Comparison of ENCODE assay signal across 1 cellular context in the genomic region with DNA sequence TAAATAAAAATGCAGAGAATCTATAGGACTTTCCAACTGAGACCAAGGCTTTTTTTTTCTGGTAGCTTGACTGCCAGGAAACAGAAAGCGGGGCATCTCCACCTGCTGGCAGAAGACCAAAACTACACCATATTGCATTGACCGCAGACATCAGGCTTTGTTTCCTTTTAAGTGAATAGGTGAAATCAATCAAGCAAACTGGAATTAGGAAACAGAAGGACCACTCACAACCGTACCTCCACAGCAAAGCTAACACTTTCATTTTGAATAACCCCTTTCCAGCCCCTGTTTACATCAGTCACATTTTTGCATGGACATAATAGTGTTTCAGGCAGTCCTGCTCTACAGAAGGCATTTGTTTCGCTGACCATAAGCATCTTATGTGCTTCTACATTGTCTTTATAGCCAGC.
TF ChIP-seq lines count a peak whose summit lies in the region.

No MANE protein-coding gene starts in this region.

TF ChIP-seq in GM12878, 131 proteins besides CTCF, POLR2A, EP300 and RAD21 (continued from another document and continues in another):
- TF ChIP-seq, protein P1, sequence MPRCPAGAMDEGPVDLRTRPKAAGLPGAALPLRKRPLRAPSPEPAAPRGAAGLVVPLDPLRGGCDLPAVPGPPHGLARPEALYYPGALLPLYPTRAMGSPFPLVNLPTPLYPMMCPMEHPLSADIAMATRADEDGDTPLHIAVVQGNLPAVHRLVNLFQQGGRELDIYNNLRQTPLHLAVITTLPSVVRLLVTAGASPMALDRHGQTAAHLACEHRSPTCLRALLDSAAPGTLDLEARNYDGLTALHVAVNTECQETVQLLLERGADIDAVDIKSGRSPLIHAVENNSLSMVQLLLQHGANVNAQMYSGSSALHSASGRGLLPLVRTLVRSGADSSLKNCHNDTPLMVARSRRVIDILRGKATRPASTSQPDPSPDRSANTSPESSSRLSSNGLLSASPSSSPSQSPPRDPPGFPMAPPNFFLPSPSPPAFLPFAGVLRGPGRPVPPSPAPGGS (IDR thresholded peaks at IDR 0.05; ENCODE audit: borderline replicate concordance, insufficient read depth, low read depth, low read length, poor library complexity, severe bottlenecking): no peak
- TF ChIP-seq JUND (IDR thresholded peaks at IDR 0.05; ENCODE audit: low read depth, low read length) (no peak), JUNB (IDR thresholded peaks at IDR 0.05) (peak; percentile 62), ZSCAN29 (IDR thresholded peaks at IDR 0.05) (no peak), TARDBP (IDR thresholded peaks at IDR 0.05; ENCODE audit: borderline replicate concordance) (no peak), SMC3 (IDR thresholded peaks at IDR 0.05; ENCODE audit: borderline replicate concordance, low read length) (peak; percentile 93), RUNX3 (IDR thresholded peaks at IDR 0.05; ENCODE audit: low read length) (peak; percentile 90), RAD51 (IDR thresholded peaks at IDR 0.05) (no peak), NRF1 (conservative IDR thresholded peaks at IDR 0.05; ENCODE audit: low read depth, low read length) (no peak), SREBF2 (IDR thresholded peaks at IDR 0.05; ENCODE audit: low read length) (no peak), STAT3 (IDR thresholded peaks at IDR 0.05; ENCODE audit: low read depth, low read length) (no peak), CREB1 (IDR thresholded peaks at IDR 0.05; ENCODE audit: low read depth) (0 out of 2 replicates have a peak, but pooled peaks have one; percentile 13), ASH2L (IDR thresholded peaks at IDR 0.05; ENCODE audit: borderline replicate concordance, low read depth) (no peak), YY1 (IDR thresholded peaks at IDR 0.05; ENCODE audit: low read depth, low read length) (peak; percentile 72), SMAD1 (IDR thresholded peaks at IDR 0.05; ENCODE audit: low read depth, partially characterized antibody) (no peak), SIX5 (IDR thresholded peaks at IDR 0.05; ENCODE audit: low read depth, low read length, severe bottlenecking) (no peak), FOS (IDR thresholded peaks at IDR 0.05; ENCODE audit: borderline replicate concordance, extremely low read depth, insufficient read length) (no peak), TBL1XR1 (IDR thresholded peaks at IDR 0.05; ENCODE audit: low read depth, low read length) (no peak), TAF1 (IDR thresholded peaks at IDR 0.05; ENCODE audit: borderline replicate concordance, low read depth, low read length) (no peak)
- TF ChIP-seq, protein P2, sequence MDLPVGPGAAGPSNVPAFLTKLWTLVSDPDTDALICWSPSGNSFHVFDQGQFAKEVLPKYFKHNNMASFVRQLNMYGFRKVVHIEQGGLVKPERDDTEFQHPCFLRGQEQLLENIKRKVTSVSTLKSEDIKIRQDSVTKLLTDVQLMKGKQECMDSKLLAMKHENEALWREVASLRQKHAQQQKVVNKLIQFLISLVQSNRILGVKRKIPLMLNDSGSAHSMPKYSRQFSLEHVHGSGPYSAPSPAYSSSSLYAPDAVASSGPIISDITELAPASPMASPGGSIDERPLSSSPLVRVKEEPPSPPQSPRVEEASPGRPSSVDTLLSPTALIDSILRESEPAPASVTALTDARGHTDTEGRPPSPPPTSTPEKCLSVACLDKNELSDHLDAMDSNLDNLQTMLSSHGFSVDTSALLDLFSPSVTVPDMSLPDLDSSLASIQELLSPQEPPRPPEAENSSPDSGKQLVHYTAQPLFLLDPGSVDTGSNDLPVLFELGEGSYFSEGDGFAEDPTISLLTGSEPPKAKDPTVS (IDR thresholded peaks at IDR 0.05; ENCODE audit: low read depth, low read length): no peak
- TF ChIP-seq, protein P3, sequence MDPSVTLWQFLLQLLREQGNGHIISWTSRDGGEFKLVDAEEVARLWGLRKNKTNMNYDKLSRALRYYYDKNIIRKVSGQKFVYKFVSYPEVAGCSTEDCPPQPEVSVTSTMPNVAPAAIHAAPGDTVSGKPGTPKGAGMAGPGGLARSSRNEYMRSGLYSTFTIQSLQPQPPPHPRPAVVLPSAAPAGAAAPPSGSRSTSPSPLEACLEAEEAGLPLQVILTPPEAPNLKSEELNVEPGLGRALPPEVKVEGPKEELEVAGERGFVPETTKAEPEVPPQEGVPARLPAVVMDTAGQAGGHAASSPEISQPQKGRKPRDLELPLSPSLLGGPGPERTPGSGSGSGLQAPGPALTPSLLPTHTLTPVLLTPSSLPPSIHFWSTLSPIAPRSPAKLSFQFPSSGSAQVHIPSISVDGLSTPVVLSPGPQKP (IDR thresholded peaks at IDR 0.05; ENCODE audit: low read depth, low read length): no peak
- TF ChIP-seq, protein P4, sequence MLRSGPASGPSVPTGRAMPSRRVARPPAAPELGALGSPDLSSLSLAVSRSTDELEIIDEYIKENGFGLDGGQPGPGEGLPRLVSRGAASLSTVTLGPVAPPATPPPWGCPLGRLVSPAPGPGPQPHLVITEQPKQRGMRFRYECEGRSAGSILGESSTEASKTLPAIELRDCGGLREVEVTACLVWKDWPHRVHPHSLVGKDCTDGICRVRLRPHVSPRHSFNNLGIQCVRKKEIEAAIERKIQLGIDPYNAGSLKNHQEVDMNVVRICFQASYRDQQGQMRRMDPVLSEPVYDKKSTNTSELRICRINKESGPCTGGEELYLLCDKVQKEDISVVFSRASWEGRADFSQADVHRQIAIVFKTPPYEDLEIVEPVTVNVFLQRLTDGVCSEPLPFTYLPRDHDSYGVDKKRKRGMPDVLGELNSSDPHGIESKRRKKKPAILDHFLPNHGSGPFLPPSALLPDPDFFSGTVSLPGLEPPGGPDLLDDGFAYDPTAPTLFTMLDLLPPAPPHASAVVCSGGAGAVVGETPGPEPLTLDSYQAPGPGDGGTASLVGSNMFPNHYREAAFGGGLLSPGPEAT (IDR thresholded peaks at IDR 0.05; ENCODE audit: low read depth): no peak
- TF ChIP-seq, protein P5, sequence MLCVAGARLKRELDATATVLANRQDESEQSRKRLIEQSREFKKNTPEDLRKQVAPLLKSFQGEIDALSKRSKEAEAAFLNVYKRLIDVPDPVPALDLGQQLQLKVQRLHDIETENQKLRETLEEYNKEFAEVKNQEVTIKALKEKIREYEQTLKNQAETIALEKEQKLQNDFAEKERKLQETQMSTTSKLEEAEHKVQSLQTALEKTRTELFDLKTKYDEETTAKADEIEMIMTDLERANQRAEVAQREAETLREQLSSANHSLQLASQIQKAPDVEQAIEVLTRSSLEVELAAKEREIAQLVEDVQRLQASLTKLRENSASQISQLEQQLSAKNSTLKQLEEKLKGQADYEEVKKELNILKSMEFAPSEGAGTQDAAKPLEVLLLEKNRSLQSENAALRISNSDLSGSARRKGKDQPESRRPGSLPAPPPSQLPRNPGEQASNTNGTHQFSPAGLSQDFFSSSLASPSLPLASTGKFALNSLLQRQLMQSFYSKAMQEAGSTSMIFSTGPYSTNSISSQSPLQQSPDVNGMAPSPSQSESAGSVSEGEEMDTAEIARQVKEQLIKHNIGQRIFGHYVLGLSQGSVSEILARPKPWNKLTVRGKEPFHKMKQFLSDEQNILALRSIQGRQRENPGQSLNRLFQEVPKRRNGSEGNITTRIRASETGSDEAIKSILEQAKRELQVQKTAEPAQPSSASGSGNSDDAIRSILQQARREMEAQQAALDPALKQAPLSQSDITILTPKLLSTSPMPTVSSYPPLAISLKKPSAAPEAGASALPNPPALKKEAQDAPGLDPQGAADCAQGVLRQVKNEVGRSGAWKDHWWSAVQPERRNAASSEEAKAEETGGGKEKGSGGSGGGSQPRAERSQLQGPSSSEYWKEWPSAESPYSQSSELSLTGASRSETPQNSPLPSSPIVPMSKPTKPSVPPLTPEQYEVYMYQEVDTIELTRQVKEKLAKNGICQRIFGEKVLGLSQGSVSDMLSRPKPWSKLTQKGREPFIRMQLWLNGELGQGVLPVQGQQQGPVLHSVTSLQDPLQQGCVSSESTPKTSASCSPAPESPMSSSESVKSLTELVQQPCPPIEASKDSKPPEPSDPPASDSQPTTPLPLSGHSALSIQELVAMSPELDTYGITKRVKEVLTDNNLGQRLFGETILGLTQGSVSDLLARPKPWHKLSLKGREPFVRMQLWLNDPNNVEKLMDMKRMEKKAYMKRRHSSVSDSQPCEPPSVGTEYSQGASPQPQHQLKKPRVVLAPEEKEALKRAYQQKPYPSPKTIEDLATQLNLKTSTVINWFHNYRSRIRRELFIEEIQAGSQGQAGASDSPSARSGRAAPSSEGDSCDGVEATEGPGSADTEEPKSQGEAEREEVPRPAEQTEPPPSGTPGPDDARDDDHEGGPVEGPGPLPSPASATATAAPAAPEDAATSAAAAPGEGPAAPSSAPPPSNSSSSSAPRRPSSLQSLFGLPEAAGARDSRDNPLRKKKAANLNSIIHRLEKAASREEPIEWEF (IDR thresholded peaks at IDR 0.05; ENCODE audit: insufficient replicate concordance, low read depth, low read length): no peak
- TF ChIP-seq, protein P6, sequence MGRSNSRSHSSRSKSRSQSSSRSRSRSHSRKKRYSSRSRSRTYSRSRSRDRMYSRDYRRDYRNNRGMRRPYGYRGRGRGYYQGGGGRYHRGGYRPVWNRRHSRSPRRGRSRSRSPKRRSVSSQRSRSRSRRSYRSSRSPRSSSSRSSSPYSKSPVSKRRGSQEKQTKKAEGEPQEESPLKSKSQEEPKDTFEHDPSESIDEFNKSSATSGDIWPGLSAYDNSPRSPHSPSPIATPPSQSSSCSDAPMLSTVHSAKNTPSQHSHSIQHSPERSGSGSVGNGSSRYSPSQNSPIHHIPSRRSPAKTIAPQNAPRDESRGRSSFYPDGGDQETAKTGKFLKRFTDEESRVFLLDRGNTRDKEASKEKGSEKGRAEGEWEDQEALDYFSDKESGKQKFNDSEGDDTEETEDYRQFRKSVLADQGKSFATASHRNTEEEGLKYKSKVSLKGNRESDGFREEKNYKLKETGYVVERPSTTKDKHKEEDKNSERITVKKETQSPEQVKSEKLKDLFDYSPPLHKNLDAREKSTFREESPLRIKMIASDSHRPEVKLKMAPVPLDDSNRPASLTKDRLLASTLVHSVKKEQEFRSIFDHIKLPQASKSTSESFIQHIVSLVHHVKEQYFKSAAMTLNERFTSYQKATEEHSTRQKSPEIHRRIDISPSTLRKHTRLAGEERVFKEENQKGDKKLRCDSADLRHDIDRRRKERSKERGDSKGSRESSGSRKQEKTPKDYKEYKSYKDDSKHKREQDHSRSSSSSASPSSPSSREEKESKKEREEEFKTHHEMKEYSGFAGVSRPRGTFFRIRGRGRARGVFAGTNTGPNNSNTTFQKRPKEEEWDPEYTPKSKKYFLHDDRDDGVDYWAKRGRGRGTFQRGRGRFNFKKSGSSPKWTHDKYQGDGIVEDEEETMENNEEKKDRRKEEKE (IDR thresholded peaks at IDR 0.05): no peak
- TF ChIP-seq, protein P7, sequence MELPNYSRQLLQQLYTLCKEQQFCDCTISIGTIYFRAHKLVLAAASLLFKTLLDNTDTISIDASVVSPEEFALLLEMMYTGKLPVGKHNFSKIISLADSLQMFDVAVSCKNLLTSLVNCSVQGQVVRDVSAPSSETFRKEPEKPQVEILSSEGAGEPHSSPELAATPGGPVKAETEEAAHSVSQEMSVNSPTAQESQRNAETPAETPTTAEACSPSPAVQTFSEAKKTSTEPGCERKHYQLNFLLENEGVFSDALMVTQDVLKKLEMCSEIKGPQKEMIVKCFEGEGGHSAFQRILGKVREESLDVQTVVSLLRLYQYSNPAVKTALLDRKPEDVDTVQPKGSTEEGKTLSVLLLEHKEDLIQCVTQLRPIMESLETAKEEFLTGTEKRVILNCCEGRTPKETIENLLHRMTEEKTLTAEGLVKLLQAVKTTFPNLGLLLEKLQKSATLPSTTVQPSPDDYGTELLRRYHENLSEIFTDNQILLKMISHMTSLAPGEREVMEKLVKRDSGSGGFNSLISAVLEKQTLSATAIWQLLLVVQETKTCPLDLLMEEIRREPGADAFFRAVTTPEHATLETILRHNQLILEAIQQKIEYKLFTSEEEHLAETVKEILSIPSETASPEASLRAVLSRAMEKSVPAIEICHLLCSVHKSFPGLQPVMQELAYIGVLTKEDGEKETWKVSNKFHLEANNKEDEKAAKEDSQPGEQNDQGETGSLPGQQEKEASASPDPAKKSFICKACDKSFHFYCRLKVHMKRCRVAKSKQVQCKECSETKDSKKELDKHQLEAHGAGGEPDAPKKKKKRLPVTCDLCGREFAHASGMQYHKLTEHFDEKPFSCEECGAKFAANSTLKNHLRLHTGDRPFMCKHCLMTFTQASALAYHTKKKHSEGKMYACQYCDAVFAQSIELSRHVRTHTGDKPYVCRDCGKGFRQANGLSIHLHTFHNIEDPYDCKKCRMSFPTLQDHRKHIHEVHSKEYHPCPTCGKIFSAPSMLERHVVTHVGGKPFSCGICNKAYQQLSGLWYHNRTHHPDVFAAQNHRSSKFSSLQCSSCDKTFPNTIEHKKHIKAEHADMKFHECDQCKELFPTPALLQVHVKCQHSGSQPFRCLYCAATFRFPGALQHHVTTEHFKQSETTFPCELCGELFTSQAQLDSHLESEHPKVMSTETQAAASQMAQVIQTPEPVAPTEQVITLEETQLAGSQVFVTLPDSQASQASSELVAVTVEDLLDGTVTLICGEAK (IDR thresholded peaks at IDR 0.05; ENCODE audit: borderline replicate concordance): no peak
- TF ChIP-seq, protein P8, sequence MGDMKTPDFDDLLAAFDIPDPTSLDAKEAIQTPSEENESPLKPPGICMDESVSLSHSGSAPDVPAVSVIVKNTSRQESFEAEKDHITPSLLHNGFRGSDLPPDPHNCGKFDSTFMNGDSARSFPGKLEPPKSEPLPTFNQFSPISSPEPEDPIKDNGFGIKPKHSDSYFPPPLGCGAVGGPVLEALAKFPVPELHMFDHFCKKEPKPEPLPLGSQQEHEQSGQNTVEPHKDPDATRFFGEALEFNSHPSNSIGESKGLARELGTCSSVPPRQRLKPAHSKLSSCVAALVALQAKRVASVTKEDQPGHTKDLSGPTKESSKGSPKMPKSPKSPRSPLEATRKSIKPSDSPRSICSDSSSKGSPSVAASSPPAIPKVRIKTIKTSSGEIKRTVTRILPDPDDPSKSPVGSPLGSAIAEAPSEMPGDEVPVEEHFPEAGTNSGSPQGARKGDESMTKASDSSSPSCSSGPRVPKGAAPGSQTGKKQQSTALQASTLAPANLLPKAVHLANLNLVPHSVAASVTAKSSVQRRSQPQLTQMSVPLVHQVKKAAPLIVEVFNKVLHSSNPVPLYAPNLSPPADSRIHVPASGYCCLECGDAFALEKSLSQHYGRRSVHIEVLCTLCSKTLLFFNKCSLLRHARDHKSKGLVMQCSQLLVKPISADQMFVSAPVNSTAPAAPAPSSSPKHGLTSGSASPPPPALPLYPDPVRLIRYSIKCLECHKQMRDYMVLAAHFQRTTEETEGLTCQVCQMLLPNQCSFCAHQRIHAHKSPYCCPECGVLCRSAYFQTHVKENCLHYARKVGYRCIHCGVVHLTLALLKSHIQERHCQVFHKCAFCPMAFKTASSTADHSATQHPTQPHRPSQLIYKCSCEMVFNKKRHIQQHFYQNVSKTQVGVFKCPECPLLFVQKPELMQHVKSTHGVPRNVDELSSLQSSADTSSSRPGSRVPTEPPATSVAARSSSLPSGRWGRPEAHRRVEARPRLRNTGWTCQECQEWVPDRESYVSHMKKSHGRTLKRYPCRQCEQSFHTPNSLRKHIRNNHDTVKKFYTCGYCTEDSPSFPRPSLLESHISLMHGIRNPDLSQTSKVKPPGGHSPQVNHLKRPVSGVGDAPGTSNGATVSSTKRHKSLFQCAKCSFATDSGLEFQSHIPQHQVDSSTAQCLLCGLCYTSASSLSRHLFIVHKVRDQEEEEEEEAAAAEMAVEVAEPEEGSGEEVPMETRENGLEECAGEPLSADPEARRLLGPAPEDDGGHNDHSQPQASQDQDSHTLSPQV (IDR thresholded peaks at IDR 0.05): peak; percentile 26; the same call in 1 of the 2 replicates
